Comparison of ENCODE assay signal across 1 cellular context in the genomic region with DNA sequence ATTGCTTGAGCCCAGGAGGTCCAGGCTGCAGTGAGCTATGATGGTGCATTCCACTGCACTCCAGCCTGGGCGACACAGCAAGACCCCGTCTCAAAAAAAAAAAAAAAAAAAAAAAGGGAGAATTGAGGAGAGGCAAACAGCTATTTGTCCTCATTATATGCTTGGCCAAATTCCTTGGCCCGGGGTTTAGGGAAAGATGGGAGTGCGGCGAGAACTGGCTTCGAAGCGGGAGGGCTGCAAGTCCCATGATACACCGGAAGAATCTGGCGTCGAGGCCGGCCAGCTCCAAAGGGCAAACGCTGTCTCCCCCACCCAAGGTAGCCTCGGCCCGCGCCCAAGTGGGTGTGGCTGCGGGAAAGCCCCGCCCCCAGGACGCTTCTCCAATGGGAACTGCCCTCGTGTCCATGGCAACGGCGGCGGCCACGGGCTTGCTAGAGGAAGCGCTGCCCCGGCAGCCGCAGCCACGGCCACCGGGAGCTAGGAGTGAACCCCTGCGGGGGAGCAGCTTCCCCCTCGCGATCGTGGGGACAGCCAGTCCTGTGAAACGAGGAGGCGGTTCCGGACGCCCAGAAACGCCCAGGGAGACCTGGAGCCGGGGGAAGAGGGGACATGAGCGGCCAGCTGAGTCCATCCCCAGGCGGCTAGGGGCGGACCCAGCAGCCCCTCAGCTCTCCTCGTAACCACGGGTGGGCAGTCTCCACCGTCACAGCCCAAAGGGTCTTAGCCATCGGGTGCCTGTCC.
TF ChIP-seq lines count a peak whose summit lies in the region.

A gene with protein sequence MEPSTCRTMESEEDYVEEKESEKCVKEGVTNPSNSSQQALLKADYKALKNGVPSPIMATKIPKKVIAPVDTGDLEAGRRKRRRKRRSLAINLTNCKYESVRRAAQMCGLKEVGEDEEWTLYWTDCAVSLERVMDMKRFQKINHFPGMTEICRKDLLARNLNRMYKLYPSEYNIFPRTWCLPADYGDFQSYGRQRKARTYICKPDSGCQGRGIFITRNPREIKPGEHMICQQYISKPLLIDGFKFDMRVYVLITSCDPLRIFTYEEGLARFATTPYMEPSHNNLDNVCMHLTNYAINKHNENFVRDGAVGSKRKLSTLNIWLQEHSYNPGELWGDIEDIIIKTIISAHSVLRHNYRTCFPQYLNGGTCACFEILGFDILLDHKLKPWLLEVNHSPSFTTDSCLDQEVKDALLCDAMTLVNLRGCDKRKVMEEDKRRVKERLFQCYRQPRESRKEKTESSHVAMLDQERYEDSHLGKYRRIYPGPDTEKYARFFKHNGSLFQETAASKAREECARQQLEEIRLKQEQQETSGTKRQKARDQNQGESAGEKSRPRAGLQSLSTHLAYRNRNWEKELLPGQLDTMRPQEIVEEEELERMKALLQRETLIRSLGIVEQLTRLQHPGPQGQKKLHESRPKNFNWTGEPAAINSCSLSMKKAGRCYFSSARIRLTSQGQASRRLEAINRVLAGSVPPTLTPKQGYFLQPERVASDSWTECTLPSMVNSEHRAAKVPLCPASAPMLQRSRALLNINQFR (plus strand): TSS at position 434 of the 741 bp plus-strand sequence. CDS start 1,075 bp downstream, outside the sequence.

TF ChIP-seq in HepG2, 621 proteins besides CTCF, POLR2A, EP300 and RAD21 (continued from another document and continues in another):
- TF ChIP-seq, protein P1, sequence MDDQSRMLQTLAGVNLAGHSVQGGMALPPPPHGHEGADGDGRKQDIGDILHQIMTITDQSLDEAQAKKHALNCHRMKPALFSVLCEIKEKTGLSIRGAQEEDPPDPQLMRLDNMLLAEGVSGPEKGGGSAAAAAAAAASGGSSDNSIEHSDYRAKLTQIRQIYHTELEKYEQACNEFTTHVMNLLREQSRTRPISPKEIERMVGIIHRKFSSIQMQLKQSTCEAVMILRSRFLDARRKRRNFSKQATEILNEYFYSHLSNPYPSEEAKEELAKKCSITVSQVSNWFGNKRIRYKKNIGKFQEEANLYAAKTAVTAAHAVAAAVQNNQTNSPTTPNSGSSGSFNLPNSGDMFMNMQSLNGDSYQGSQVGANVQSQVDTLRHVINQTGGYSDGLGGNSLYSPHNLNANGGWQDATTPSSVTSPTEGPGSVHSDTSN (CRISPR knock-in tag; IDR thresholded peaks at IDR 0.05; ENCODE audit: borderline replicate concordance) = no peak
- TF ChIP-seq PAWR (CRISPR knock-in tag; IDR thresholded peaks at IDR 0.05; ENCODE audit: borderline replicate concordance) (no peak), ZBTB21 (CRISPR knock-in tag; IDR thresholded peaks at IDR 0.05) (no peak), ZMAT3 (CRISPR knock-in tag; conservative IDR thresholded peaks at IDR 0.05) (no peak), ZMYM2 (CRISPR knock-in tag; IDR thresholded peaks at IDR 0.05) (peak; percentile 69; the same call in 1 of the 2 replicates), SIN3A (IDR thresholded peaks at IDR 0.05; ENCODE audit: borderline replicate concordance, low read depth, low read length) (0 out of 2 replicates have a peak, but pooled peaks have one; percentile 74), ZNF644 (CRISPR knock-in tag; IDR thresholded peaks at IDR 0.05; ENCODE audit: low read depth) (no peak), STAT5B (CRISPR knock-in tag; IDR thresholded peaks at IDR 0.05) (no peak), ASH2L (IDR thresholded peaks at IDR 0.05; ENCODE audit: insufficient read length, low read depth, low read length) (no peak), SALL2 (CRISPR knock-in tag; IDR thresholded peaks at IDR 0.05) (no peak), ZBTB42 (CRISPR knock-in tag; IDR thresholded peaks at IDR 0.05) (no peak), KDM3A (CRISPR knock-in tag; IDR thresholded peaks at IDR 0.05; ENCODE audit: low read depth) (no peak), ZNF780A (CRISPR knock-in tag; IDR thresholded peaks at IDR 0.05) (no peak), TGIF2 (CRISPR knock-in tag; IDR thresholded peaks at IDR 0.05) (no peak), RARA (CRISPR knock-in tag; IDR thresholded peaks at IDR 0.05) (peak; percentile 28; the same call in 1 of the 2 replicates), NAIF1 (CRISPR knock-in tag; IDR thresholded peaks at IDR 0.05; ENCODE audit: borderline replicate concordance) (no peak), ZNF766 (CRISPR knock-in tag; IDR thresholded peaks at IDR 0.05; ENCODE audit: borderline replicate concordance) (no peak), NFE2L2 (IDR thresholded peaks at IDR 0.05; ENCODE audit: low read length) (no peak), KLF11 (CRISPR knock-in tag; IDR thresholded peaks at IDR 0.05) (0 out of 2 replicates have a peak, but pooled peaks have one; percentile 33), ZNF296 (CRISPR knock-in tag; conservative IDR thresholded peaks at IDR 0.05) (no peak), HNF4G (IDR thresholded peaks at IDR 0.05; ENCODE audit: borderline replicate concordance, low read depth, low read length) (peak; percentile 49; the same call in 1 of the 2 replicates), HNF4G (CRISPR knock-in tag; IDR thresholded peaks at IDR 0.05; ENCODE audit: borderline replicate concordance, low read depth) (peak; percentile 51; the same call in 1 of the 2 replicates)
- TF ChIP-seq, protein P2, sequence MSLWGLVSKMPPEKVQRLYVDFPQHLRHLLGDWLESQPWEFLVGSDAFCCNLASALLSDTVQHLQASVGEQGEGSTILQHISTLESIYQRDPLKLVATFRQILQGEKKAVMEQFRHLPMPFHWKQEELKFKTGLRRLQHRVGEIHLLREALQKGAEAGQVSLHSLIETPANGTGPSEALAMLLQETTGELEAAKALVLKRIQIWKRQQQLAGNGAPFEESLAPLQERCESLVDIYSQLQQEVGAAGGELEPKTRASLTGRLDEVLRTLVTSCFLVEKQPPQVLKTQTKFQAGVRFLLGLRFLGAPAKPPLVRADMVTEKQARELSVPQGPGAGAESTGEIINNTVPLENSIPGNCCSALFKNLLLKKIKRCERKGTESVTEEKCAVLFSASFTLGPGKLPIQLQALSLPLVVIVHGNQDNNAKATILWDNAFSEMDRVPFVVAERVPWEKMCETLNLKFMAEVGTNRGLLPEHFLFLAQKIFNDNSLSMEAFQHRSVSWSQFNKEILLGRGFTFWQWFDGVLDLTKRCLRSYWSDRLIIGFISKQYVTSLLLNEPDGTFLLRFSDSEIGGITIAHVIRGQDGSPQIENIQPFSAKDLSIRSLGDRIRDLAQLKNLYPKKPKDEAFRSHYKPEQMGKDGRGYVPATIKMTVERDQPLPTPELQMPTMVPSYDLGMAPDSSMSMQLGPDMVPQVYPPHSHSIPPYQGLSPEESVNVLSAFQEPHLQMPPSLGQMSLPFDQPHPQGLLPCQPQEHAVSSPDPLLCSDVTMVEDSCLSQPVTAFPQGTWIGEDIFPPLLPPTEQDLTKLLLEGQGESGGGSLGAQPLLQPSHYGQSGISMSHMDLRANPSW (CRISPR knock-in tag; IDR thresholded peaks at IDR 0.05; ENCODE audit: borderline replicate concordance) = no peak
- TF ChIP-seq, protein P3, sequence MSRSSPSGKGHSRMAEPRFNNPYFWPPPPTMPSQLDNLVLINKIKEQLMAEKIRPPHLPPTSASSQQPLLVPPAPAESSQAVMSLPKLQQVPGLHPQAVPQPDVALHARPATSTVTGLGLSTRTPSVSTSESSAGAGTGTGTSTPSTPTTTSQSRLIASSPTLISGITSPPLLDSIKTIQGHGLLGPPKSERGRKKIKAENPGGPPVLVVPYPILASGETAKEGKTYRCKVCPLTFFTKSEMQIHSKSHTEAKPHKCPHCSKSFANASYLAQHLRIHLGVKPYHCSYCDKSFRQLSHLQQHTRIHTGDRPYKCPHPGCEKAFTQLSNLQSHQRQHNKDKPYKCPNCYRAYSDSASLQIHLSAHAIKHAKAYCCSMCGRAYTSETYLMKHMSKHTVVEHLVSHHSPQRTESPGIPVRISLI (CRISPR knock-in tag; IDR thresholded peaks at IDR 0.05; ENCODE audit: borderline replicate concordance) = 0 out of 2 replicates have a peak, but pooled peaks have one; percentile 57
- TF ChIP-seq, protein P4, sequence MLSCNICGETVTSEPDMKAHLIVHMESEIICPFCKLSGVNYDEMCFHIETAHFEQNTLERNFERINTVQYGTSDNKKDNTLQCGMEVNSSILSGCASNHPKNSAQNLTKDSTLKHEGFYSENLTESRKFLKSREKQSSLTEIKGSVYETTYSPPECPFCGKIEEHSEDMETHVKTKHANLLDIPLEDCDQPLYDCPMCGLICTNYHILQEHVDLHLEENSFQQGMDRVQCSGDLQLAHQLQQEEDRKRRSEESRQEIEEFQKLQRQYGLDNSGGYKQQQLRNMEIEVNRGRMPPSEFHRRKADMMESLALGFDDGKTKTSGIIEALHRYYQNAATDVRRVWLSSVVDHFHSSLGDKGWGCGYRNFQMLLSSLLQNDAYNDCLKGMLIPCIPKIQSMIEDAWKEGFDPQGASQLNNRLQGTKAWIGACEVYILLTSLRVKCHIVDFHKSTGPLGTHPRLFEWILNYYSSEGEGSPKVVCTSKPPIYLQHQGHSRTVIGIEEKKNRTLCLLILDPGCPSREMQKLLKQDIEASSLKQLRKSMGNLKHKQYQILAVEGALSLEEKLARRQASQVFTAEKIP (CRISPR knock-in tag; IDR thresholded peaks at IDR 0.05; ENCODE audit: borderline replicate concordance) = no peak
- TF ChIP-seq, protein P5, sequence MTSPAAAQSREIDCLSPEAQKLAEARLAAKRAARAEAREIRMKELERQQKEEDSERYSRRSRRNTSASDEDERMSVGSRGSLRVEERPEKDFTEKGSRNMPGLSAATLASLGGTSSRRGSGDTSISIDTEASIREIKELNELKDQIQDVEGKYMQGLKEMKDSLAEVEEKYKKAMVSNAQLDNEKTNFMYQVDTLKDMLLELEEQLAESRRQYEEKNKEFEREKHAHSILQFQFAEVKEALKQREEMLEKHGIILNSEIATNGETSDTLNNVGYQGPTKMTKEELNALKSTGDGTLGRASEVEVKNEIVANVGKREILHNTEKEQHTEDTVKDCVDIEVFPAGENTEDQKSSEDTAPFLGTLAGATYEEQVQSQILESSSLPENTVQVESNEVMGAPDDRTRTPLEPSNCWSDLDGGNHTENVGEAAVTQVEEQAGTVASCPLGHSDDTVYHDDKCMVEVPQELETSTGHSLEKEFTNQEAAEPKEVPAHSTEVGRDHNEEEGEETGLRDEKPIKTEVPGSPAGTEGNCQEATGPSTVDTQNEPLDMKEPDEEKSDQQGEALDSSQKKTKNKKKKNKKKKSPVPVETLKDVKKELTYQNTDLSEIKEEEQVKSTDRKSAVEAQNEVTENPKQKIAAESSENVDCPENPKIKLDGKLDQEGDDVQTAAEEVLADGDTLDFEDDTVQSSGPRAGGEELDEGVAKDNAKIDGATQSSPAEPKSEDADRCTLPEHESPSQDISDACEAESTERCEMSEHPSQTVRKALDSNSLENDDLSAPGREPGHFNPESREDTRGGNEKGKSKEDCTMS (CRISPR knock-in tag; conservative IDR thresholded peaks at IDR 0.05) = no peak
- TF ChIP-seq, protein P6, sequence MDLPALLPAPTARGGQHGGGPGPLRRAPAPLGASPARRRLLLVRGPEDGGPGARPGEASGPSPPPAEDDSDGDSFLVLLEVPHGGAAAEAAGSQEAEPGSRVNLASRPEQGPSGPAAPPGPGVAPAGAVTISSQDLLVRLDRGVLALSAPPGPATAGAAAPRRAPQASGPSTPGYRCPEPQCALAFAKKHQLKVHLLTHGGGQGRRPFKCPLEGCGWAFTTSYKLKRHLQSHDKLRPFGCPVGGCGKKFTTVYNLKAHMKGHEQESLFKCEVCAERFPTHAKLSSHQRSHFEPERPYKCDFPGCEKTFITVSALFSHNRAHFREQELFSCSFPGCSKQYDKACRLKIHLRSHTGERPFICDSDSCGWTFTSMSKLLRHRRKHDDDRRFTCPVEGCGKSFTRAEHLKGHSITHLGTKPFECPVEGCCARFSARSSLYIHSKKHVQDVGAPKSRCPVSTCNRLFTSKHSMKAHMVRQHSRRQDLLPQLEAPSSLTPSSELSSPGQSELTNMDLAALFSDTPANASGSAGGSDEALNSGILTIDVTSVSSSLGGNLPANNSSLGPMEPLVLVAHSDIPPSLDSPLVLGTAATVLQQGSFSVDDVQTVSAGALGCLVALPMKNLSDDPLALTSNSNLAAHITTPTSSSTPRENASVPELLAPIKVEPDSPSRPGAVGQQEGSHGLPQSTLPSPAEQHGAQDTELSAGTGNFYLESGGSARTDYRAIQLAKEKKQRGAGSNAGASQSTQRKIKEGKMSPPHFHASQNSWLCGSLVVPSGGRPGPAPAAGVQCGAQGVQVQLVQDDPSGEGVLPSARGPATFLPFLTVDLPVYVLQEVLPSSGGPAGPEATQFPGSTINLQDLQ (CRISPR knock-in tag; IDR thresholded peaks at IDR 0.05) = no peak
- TF ChIP-seq, protein P7, sequence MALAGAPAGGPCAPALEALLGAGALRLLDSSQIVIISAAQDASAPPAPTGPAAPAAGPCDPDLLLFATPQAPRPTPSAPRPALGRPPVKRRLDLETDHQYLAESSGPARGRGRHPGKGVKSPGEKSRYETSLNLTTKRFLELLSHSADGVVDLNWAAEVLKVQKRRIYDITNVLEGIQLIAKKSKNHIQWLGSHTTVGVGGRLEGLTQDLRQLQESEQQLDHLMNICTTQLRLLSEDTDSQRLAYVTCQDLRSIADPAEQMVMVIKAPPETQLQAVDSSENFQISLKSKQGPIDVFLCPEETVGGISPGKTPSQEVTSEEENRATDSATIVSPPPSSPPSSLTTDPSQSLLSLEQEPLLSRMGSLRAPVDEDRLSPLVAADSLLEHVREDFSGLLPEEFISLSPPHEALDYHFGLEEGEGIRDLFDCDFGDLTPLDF (CRISPR knock-in tag; IDR thresholded peaks at IDR 0.05) = no peak
- TF ChIP-seq, protein P8, sequence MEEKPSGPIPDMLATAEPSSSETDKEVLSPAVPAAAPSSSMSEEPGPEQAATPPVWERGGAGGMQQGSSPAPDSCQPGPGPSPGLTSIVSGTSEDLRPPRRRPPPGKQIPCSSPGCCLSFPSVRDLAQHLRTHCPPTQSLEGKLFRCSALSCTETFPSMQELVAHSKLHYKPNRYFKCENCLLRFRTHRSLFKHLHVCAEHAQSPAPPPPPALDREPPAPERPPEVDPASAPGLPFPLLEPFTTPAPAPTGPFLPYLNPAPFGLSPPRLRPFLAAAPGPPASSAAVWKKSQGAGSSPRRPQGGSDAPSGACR (CRISPR knock-in tag; IDR thresholded peaks at IDR 0.05) = no peak
- TF ChIP-seq, protein P9, sequence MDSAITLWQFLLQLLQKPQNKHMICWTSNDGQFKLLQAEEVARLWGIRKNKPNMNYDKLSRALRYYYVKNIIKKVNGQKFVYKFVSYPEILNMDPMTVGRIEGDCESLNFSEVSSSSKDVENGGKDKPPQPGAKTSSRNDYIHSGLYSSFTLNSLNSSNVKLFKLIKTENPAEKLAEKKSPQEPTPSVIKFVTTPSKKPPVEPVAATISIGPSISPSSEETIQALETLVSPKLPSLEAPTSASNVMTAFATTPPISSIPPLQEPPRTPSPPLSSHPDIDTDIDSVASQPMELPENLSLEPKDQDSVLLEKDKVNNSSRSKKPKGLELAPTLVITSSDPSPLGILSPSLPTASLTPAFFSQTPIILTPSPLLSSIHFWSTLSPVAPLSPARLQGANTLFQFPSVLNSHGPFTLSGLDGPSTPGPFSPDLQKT (CRISPR knock-in tag; IDR thresholded peaks at IDR 0.05; ENCODE audit: borderline replicate concordance) = no peak
